ENCODE assay signal across 9 cellular contexts in genomic region chr2:230658877-230659652, GRCh38. TPM values are rescaled to one million over a fixed set of nuclear protein-coding genes. Genes with fewer than 3 reads are reported as not detected.
DNase-seq lines count a peak whose midpoint lies in the region; ATAC-seq, FAIRE-seq and TF ChIP-seq lines count a peak whose summit lies in the region.
"Had no signal": no experiment of that assay in that cellular context is flagged by ENCODE, and none has a peak within 500 bp of the region (broad histone marks: within the 10 kb centered on the region; RNA-seq: fewer than 3 reads in every experiment).

No MANE protein-coding gene starts in this region.

- peak; percentile 99 for FAIRE-seq in GM12892 (lab: Jason Lieb, UNC)
- FAIRE-seq: colon had no signal

- peaks cover 78% of the 10 kb centered on the region for H3K4me1 Mint-ChIP-seq in T-helper 1 cell treated with Interleukin-12 subunit alpha and Interleukin-12 subunit beta and Interleukin-4 antibody, amounts not matched to agents 30 μg/mL and 1 μg/mL, for 36 hours (ENCODE audit: low read depth)

- DNase-seq in GM12892 (ENCODE audit: insufficient read length) (no peak), head of caudate nucleus (no peak), NCI-H774 (lab: John Stamatoyannopoulos, UW) (no peak), medulla oblongata (ENCODE audit: extremely low spot score) (no peak), NCI-H510A treated with DMSO at 0.1 percent for 48 hours (lab: John Stamatoyannopoulos, UW) (no peak)

- no peaks in the 10 kb centered on the region for H3K27me3 Mint-ChIP-seq in T-helper 1 cell treated with Interleukin-12 subunit alpha and Interleukin-12 subunit beta and Interleukin-4 antibody, amounts not matched to agents 30 μg/mL and 1 μg/mL, for 36 hours (ENCODE audit: low read depth)

- TF ChIP-seq CTCF in gastroesophageal sphincter (IDR thresholded peaks at IDR 0.05) = no peak

- peaks cover 0 to 12% (median 0%) of the 10 kb centered on the region in 3 donors for H3K4me1 ChIP-seq in gastroesophageal sphincter

- TF ChIP-seq POLR2A in GM12892 (IDR thresholded peaks at IDR 0.05; ENCODE audit: low read depth, low read length) (peak; percentile 61; the same call in 1 of the 2 replicates), gastroesophageal sphincter (IDR thresholded peaks at IDR 0.05) (no peak)

- H3K36me3 Mint-ChIP-seq in T-helper 1 cell treated with Interleukin-12 subunit alpha and Interleukin-12 subunit beta and Interleukin-4 antibody, amounts not matched to agents 30 μg/mL and 1 μg/mL, for 36 hours (ENCODE audit: low read depth) = peaks cover 22% of the 10 kb centered on the region

- H3K27me3 ChIP-seq in gastroesophageal sphincter = no peaks in the 10 kb centered on the region

- peak overlapping the region; percentile 100 for H3K27ac Mint-ChIP-seq in T-helper 1 cell treated with Interleukin-12 subunit alpha and Interleukin-12 subunit beta and Interleukin-4 antibody, amounts not matched to agents 30 μg/mL and 1 μg/mL, for 36 hours

- H3K4me3 ChIP-seq in gastroesophageal sphincter = no peak overlapping the region

- WGBS in gastroesophageal sphincter (ENCODE audit: low coverage in 1 of 2), 2 donors = 66 to 76% methylated on average over 5 to 7 of the region's 11 CpGs

- TF ChIP-seq EP300 in gastroesophageal sphincter (IDR thresholded peaks at IDR 0.05) = no peak

- ATAC-seq in HG02610 (IDR thresholded peaks at IDR 0.05; ENCODE audit: unreplicated experiment) (peak; percentile 72), gastroesophageal sphincter (no peak)

- H3K36me3 ChIP-seq in gastroesophageal sphincter = no peaks in the 10 kb centered on the region

- no peaks in the 10 kb centered on the region for H3K9me3 Mint-ChIP-seq in T-helper 1 cell treated with Interleukin-12 subunit alpha and Interleukin-12 subunit beta and Interleukin-4 antibody, amounts not matched to agents 30 μg/mL and 1 μg/mL, for 36 hours

- H3K27ac ChIP-seq in gastroesophageal sphincter = peak overlapping the region in 3 of 4 donors; percentile 20 to 61 (median 31)

- peak overlapping the region; percentile 97 for H3K4me3 Mint-ChIP-seq in T-helper 1 cell treated with Interleukin-12 subunit alpha and Interleukin-12 subunit beta and Interleukin-4 antibody, amounts not matched to agents 30 μg/mL and 1 μg/mL, for 36 hours

- no peaks in the 10 kb centered on the region for H3K9me3 ChIP-seq in gastroesophageal sphincter

- intact Hi-C loops in head of caudate nucleus (cut with DNase I) = no loop called here

RNA-seq across cellular contexts. Expression of gene CAB39, which starts 53.6 kb away (rescaled TPM):
- polyA plus RNA-seq in GM12892 (2012; ENCODE audit: missing spikeins) = 68.8 TPM
- total RNA-seq in gastroesophageal sphincter = 100 to 1,000 TPM in 3 of 4 donors, 10 to 100 TPM in 1; 88.5 to 115 (median 108) TPM
